In genomic region chr7:44606341-44607140, GRCh38 we compare ENCODE assay signal across 1 cellular context.
TF ChIP-seq lines count a peak whose summit lies in the region.

Gene OGDH (plus strand): TSS chr7:44606627. CDS start chr7:44624344, 17,717 bp downstream.

TF ChIP-seq in K562, 482 proteins besides CTCF, POLR2A, EP300 and RAD21 (continued from another document and continues in another):
- peak in 1 of 2 experiments; percentile 68; a peak in 2 of 4 replicates for TF ChIP-seq ZNF639 (CRISPR knock-in tag; conservative IDR thresholded peaks at IDR 0.05 in 1 of 2, IDR thresholded peaks at IDR 0.05 in 1 of 2)
- no peak for TF ChIP-seq NFE2 (IDR thresholded peaks at IDR 0.05; ENCODE audit: low read depth)
- TF ChIP-seq GATA2 (CRISPR knock-in tag; IDR thresholded peaks at IDR 0.05), result no peak
- no peak for TF ChIP-seq U2AF2 (optimal IDR thresholded peaks at IDR 0.05; ENCODE audit: low read depth, low read length)
- TF ChIP-seq MAX (CRISPR knock-in tag; IDR thresholded peaks at IDR 0.05), result peak; percentile 94
- TF ChIP-seq RBM25 (IDR thresholded peaks at IDR 0.05; ENCODE audit: low read depth, low read length, severe bottlenecking), result peak; percentile 100
- TF ChIP-seq ZNF318 (IDR thresholded peaks at IDR 0.05; ENCODE audit: borderline replicate concordance in 1 of 2, low read depth in 1 of 2), result peak in 1 of 2 experiments; percentile 99; a peak in 2 of 4 replicates
- peak; percentile 100 for TF ChIP-seq ZNF707 (CRISPR knock-in tag; conservative IDR thresholded peaks at IDR 0.05)
- peak; percentile 41; the same call in 1 of the 2 replicates for TF ChIP-seq ZNF24 (IDR thresholded peaks at IDR 0.05)
- 0 out of 2 replicates have a peak, but pooled peaks have one; percentile 25 for TF ChIP-seq LCOR (CRISPR knock-in tag; IDR thresholded peaks at IDR 0.05)
- TF ChIP-seq POLR3A (IDR thresholded peaks at IDR 0.05; ENCODE audit: borderline replicate concordance, extremely low read depth, insufficient read depth, insufficient read length), result no peak
- TF ChIP-seq SMAD3 (CRISPR knock-in tag; conservative IDR thresholded peaks at IDR 0.05), result no peak
- no peak for TF ChIP-seq ZBTB5 (IDR thresholded peaks at IDR 0.05)
- no peak for TF ChIP-seq CREBBP (IDR thresholded peaks at IDR 0.05; ENCODE audit: low read depth, low read length)
- 0 out of 2 replicates have a peak, but pooled peaks have one; percentile 17 for TF ChIP-seq ZNF583 (CRISPR knock-in tag; IDR thresholded peaks at IDR 0.05)
- TF ChIP-seq E2F8 (IDR thresholded peaks at IDR 0.05; ENCODE audit: low read depth, partially characterized antibody), result peak; percentile 86
- TF ChIP-seq RFX5 (IDR thresholded peaks at IDR 0.05; ENCODE audit: low read depth, low read length), result peak; percentile 79; the same call in 1 of the 2 replicates
- TF ChIP-seq ZNF584 (CRISPR knock-in tag; IDR thresholded peaks at IDR 0.05; ENCODE audit: low read depth), result no peak
- no peak for TF ChIP-seq DLX4 (CRISPR knock-in tag; IDR thresholded peaks at IDR 0.05)
- TF ChIP-seq TFAM (CRISPR knock-in tag; conservative IDR thresholded peaks at IDR 0.05), result no peak
- TF ChIP-seq SIN3A (IDR thresholded peaks at IDR 0.05; ENCODE audit: borderline replicate concordance in 2 of 2, control insufficient read depth in 1 of 2, low read depth in 2 of 2, low read length in 2 of 2), result peak; percentile 100
- TF ChIP-seq ZNF354B (CRISPR knock-in tag; IDR thresholded peaks at IDR 0.05), result no peak
- TF ChIP-seq POLR2H (tag; IDR thresholded peaks at IDR 0.05; ENCODE audit: low read depth), result peak; percentile 92
- peak; percentile 99 for TF ChIP-seq NKRF (IDR thresholded peaks at IDR 0.05; ENCODE audit: borderline replicate concordance)
- TF ChIP-seq NCOA2 (IDR thresholded peaks at IDR 0.05; ENCODE audit: partially characterized antibody in 2 of 2), result no peak
- peak; percentile 100 for TF ChIP-seq ESRRA (IDR thresholded peaks at IDR 0.05; ENCODE audit: borderline replicate concordance, low read depth)
- no peak for TF ChIP-seq IRF9 (tag; IDR thresholded peaks at IDR 0.05)
- TF ChIP-seq ZNF217 (CRISPR knock-in tag; IDR thresholded peaks at IDR 0.05), result no peak
- TF ChIP-seq ZNF512 (tag; IDR thresholded peaks at IDR 0.05), result no peak
- no peak for TF ChIP-seq NUFIP1 (IDR thresholded peaks at IDR 0.05; ENCODE audit: partially characterized antibody)
- peak; percentile 93 for TF ChIP-seq GMEB1 (CRISPR knock-in tag; IDR thresholded peaks at IDR 0.05)
